ENCODE assay signal across 12 cellular contexts in genomic region chr1:6003568-6004411, GRCh38. TPM values are rescaled to one million over a fixed set of nuclear protein-coding genes. Genes with fewer than 3 reads are reported as not detected.
DNase-seq lines count a peak whose midpoint lies in the region; TF ChIP-seq lines count a peak whose summit lies in the region.
"Had no signal": no experiment of that assay in that cellular context is flagged by ENCODE, and none has a peak within 500 bp of the region (broad histone marks: within the 10 kb centered on the region; RNA-seq: fewer than 3 reads in every experiment).

No MANE protein-coding gene starts in this region.

- H3K4me1 ChIP-seq in sigmoid colon (no peaks in the 10 kb centered on the region), hepatocyte (ENCODE audit: insufficient read depth) (no peaks in the 10 kb centered on the region)
- H3K4me1 ChIP-seq: stomach had no signal

- intact Hi-C loops in cardiac septum (cut with DNase I) (no loop called here), sigmoid colon (cut with DNase I) (no loop called here)

- H3K9me2 ChIP-seq in hepatocyte (replicated peaks; ENCODE audit: insufficient read depth), result no peaks in the 10 kb centered on the region

- peak; percentile 52 for DNase-seq in NCI-H128 (lab: John Stamatoyannopoulos, UW; ENCODE audit: unreplicated experiment)
- peak; percentile 62 for DNase-seq in NCI-H748 (lab: John Stamatoyannopoulos, UW; ENCODE audit: unreplicated experiment)
- peak; percentile 35 for DNase-seq in cardiac septum (ENCODE audit: low spot score)
- DNase-seq in sigmoid colon, result peak; percentile 37
- DNase-seq in OCI-M1 (lab: John Stamatoyannopoulos, UW), result no peak
- DNase-seq in SHP77 treated with DMSO at 0.1 percent for 48 hours (lab: John Stamatoyannopoulos, UW), result no peak
- no peak for DNase-seq in hepatocyte (ENCODE audit: low spot score)
- DNase-seq: activated CD4-positive, alpha-beta T cell treated with anti-CD3 and anti-CD28 coated beads for 48 hours; EL; naive B cell; RPMI8226; stomach had no signal

- H3K4me3 ChIP-seq in sigmoid colon (no peak overlapping the region), hepatocyte (no peak overlapping the region)
- H3K4me3 ChIP-seq: stomach had no signal

- no peak for TF ChIP-seq EP300 in sigmoid colon (IDR thresholded peaks at IDR 0.05)

- H3K27ac ChIP-seq in sigmoid colon (no peak overlapping the region), hepatocyte (no peak overlapping the region)
- H3K27ac ChIP-seq: stomach had no signal

- no peaks in the 10 kb centered on the region for H3K79me2 ChIP-seq in hepatocyte

- H2AFZ ChIP-seq in hepatocyte, result no peak overlapping the region

- no peak overlapping the region for H3K4me2 ChIP-seq in hepatocyte

- no peaks in the 10 kb centered on the region for H4K20me1 ChIP-seq in hepatocyte (ENCODE audit: insufficient read depth, poor library complexity, severe bottlenecking)

- TF ChIP-seq POLR2A in sigmoid colon (IDR thresholded peaks at IDR 0.05), result no peak

- H3K27me3 ChIP-seq in sigmoid colon, result no peaks in the 10 kb centered on the region
- H3K27me3 ChIP-seq in hepatocyte, result no peaks in the 10 kb centered on the region

- TF ChIP-seq CTCF in sigmoid colon (IDR thresholded peaks at IDR 0.05), result no peak
- TF ChIP-seq CTCF in hepatocyte (IDR thresholded peaks at IDR 0.05; ENCODE audit: poor library complexity), result no peak

- H3K9me3 ChIP-seq in sigmoid colon (no peaks in the 10 kb centered on the region), hepatocyte (ENCODE audit: low read depth) (no peaks in the 10 kb centered on the region)
- H3K9me3 ChIP-seq: stomach had no signal

- 71 to 76% methylated on average over 24 of the region's 24 CpGs for WGBS in sigmoid colon, 2 donors
- 42% methylated on average over 23 of the region's 24 CpGs for WGBS in hepatocyte (ENCODE audit: low lambda C conversion rate, missing lambda C conversion rate)

- H3K36me3 ChIP-seq in sigmoid colon (no peaks in the 10 kb centered on the region), hepatocyte (replicated peaks; ENCODE audit: insufficient read depth, low read depth) (no peaks in the 10 kb centered on the region)
- H3K36me3 ChIP-seq: stomach had no signal

RNA-seq across cellular contexts. Expression of gene NPHP4, which starts 11.6 kb away (rescaled TPM):
- total RNA-seq in cardiac septum (6.6 TPM), sigmoid colon (10 to 100 TPM in 2 of 4 donors, 1 to 10 TPM in 2; 4.9 to 12.2 (median 8.8) TPM), hepatocyte (5.4 and 6.0 TPM in 2 replicates)
- polyA plus RNA-seq in sigmoid colon (1 to 10 TPM in 2 of 3 donors, under 1 TPM in 1; 0.60 to 6.3 (median 1.2) TPM), hepatocyte (5.6 and 6.7 TPM in 2 replicates)

RNA-seq across cellular contexts. Expression of gene KCNAB2, which starts 41.9 kb away (rescaled TPM):
- total RNA-seq in cardiac septum (19.3 TPM), sigmoid colon (1 to 10 TPM; 6.8 to 9.0 (median 7.7) TPM), hepatocyte (3.5 and 3.7 TPM in 2 replicates)
- polyA plus RNA-seq in sigmoid colon (10 to 100 TPM in 1 of 3 donors, 1 to 10 TPM in 2; 3.0 to 23.5 (median 4.9) TPM), hepatocyte (3.1 and 7.4 TPM in 2 replicates)

Comparison
In these comparisons a context has a peak if more than half of its experiments do, and no peak if none do; other contexts are left out.
1. DNase-seq: peak in NCI-H128 (single experiment), NCI-H748 (single experiment), cardiac septum (single experiment) and sigmoid colon (single experiment); none in OCI-M1 (single experiment), SHP77 treated with DMSO at 0.1 percent for 48 hours (single experiment) and hepatocyte (single experiment).